16 cellular contexts compared by ENCODE assay signal in the genomic region with DNA sequence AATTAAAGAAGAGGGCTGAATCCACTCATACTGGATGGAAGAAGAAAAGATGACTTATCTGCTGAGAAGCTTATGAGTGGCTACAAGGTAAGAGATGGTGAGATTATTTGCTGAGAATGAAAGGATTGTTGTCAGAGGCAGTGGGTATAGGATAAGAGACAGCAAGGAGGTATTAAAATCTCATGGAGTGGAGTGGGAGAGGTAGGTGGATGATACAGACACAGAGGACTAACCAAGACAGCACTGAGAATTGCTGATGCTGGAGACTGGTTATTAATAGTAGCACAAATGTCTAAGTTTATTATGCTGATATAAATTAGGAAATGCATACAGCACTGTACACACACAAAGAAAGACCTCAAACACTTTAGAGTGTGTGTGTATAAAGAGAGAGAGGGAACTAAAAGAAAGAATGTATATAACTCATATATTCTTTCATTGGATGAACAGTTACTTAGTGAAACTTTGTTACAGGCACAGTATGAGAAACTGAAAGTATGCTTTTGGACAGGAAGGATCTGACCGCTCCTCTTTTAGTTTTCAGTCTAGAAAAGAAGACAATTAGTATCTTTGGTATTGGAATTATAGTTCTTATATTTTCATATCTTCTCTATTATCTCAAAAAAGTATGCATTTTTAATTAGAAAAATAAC.
A peak's percentile ranks its signal among the peaks of the same experiment; 100 is the strongest.
DNase-seq lines count a peak whose midpoint lies in the region; ATAC-seq lines count a peak whose summit lies in the region.
"Had no signal": no experiment of that assay in that cellular context is flagged by ENCODE, and none has a peak within 500 bp of the region (broad histone marks: within the 10 kb centered on the region; RNA-seq: fewer than 3 reads in every experiment).

No MANE protein-coding gene starts in this region.

- H3K27me3 ChIP-seq in effector memory CD4-positive, alpha-beta T cell (replicated peaks; ENCODE audit: control insufficient read depth, insufficient read depth, low read length, poor library complexity, severe bottlenecking), result no peaks in the 10 kb centered on the region
- H3K27me3 ChIP-seq: upper lobe of right lung had no signal

- no peaks in the 10 kb centered on the region for H3K4me1 ChIP-seq in effector memory CD4-positive, alpha-beta T cell (ENCODE audit: control insufficient read depth, insufficient read depth, low read length, poor library complexity, severe bottlenecking)
- H3K4me1 ChIP-seq: A549, upper lobe of right lung had no signal

- H3K36me3 Mint-ChIP-seq in stimulated activated effector memory CD8-positive, alpha-beta T cell treated with anti-CD3 and anti-CD28 coated beads, Interleukin-12 subunit alpha, Interleukin-12 subunit beta, amount 100 ng/mL, for 72 hours, result no peaks in the 10 kb centered on the region
- H3K36me3 Mint-ChIP-seq: immature natural killer cell had no signal

- no peaks in the 10 kb centered on the region for H3K4me1 Mint-ChIP-seq in stimulated activated effector memory CD8-positive, alpha-beta T cell treated with anti-CD3 and anti-CD28 coated beads, Interleukin-12 subunit alpha, Interleukin-12 subunit beta, amount 100 ng/mL, for 72 hours
- H3K4me1 Mint-ChIP-seq: immature natural killer cell; stimulated activated naive CD8-positive, alpha-beta T cell treated with anti-CD3 and anti-CD28 coated beads, Interleukin-15, amount 100 ng/mL, for 72 hours had no signal

- no peak overlapping the region for H3K27ac ChIP-seq in effector memory CD4-positive, alpha-beta T cell (ENCODE audit: insufficient read depth, low read length, poor library complexity, severe bottlenecking)
- H3K27ac ChIP-seq: A549, upper lobe of right lung had no signal

- H3K9me3 Mint-ChIP-seq in stimulated activated effector memory CD8-positive, alpha-beta T cell treated with anti-CD3 and anti-CD28 coated beads, Interleukin-12 subunit alpha, Interleukin-12 subunit beta, amount 100 ng/mL, for 72 hours, result peaks cover 12% of the 10 kb centered on the region

- H3K4me3 Mint-ChIP-seq in stimulated activated effector memory CD8-positive, alpha-beta T cell treated with anti-CD3 and anti-CD28 coated beads, Interleukin-12 subunit alpha, Interleukin-12 subunit beta, amount 100 ng/mL, for 72 hours, result no peak overlapping the region
- H3K4me3 Mint-ChIP-seq: immature natural killer cell; stimulated activated naive CD8-positive, alpha-beta T cell treated with anti-CD3 and anti-CD28 coated beads, Interleukin-15, amount 100 ng/mL, for 72 hours had no signal

- no peak overlapping the region for H3K27ac Mint-ChIP-seq in stimulated activated effector memory CD8-positive, alpha-beta T cell treated with anti-CD3 and anti-CD28 coated beads, Interleukin-12 subunit alpha, Interleukin-12 subunit beta, amount 100 ng/mL, for 72 hours
- H3K27ac Mint-ChIP-seq: immature natural killer cell; stimulated activated naive CD8-positive, alpha-beta T cell treated with anti-CD3 and anti-CD28 coated beads, Interleukin-15, amount 100 ng/mL, for 72 hours had no signal

- H3K36me3 ChIP-seq in effector memory CD4-positive, alpha-beta T cell (ENCODE audit: control insufficient read depth, insufficient read depth, low read length), result no peaks in the 10 kb centered on the region
- H3K36me3 ChIP-seq: upper lobe of right lung had no signal

- H3K4me3 ChIP-seq in effector memory CD4-positive, alpha-beta T cell (ENCODE audit: insufficient read depth, low read depth, low read length, poor library complexity, severe bottlenecking), result no peak overlapping the region
- H3K4me3 ChIP-seq: A549, upper lobe of right lung had no signal

- H3K9me3 ChIP-seq in effector memory CD4-positive, alpha-beta T cell (ENCODE audit: control insufficient read depth, low read length), result no peaks in the 10 kb centered on the region
- H3K9me3 ChIP-seq: A549, upper lobe of right lung had no signal

- DNase-seq in ACHN (peak; percentile 2), MV-4-11 (lab: John Stamatoyannopoulos, UW) (peak; percentile 2), CD1c-positive myeloid dendritic cell (ENCODE audit: extremely low spot score) (no peak)
- no peak for DNase-seq in stimulated activated effector memory CD8-positive, alpha-beta T cell treated with anti-CD3 and anti-CD28 coated beads, Interleukin-12 subunit alpha, Interleukin-12 subunit beta, amount 100 ng/mL, for 72 hours (ENCODE audit: low spot score in 2 of 2)
- DNase-seq in effector memory CD4-positive, alpha-beta T cell, result no peak
- no peak for DNase-seq in NK-92 treated with Interleukin-12 subunit alpha and Interleukin-12 subunit beta, amount 100 ng/mL, for 24 hours (lab: John Stamatoyannopoulos, UW)
- DNase-seq: aorta; EL; glutamatergic neuron; immature natural killer cell; stimulated activated CD4-positive, alpha-beta T cell treated with anti-CD3 and anti-CD28 coated beads, Interleukin-15, amount 100 ng/mL, for 24 hours; stimulated activated naive CD8-positive, alpha-beta T cell treated with anti-CD3 and anti-CD28 coated beads, Interleukin-15, amount 100 ng/mL, for 72 hours; upper lobe of right lung had no signal

- peak; percentile 96 for ATAC-seq in GM19351 (IDR thresholded peaks at IDR 0.05; ENCODE audit: unreplicated experiment)
- peak; percentile 81 for ATAC-seq in HG02884 (IDR thresholded peaks at IDR 0.05; ENCODE audit: unreplicated experiment)
- ATAC-seq in stimulated activated effector memory CD8-positive, alpha-beta T cell treated with anti-CD3 and anti-CD28 coated beads, Interleukin-12 subunit alpha, Interleukin-12 subunit beta, amount 100 ng/mL, for 72 hours, result no peak
- ATAC-seq: A549; stimulated activated naive CD8-positive, alpha-beta T cell treated with anti-CD3 and anti-CD28 coated beads, Interleukin-15, amount 100 ng/mL, for 72 hours; upper lobe of right lung had no signal

- in situ Hi-C loops in ACHN (cut with HindIII; ENCODE audit: low pct_ligation_motif_present, low pct_unique_long_range_greater_than_20kb, low sequenced_read_pairs), result no loop called here

Comparison
In these comparisons a context has a peak if more than half of its experiments do, and no peak if none do; other contexts are left out.
1. DNase-seq: peak in ACHN (single experiment) and MV-4-11 (single experiment); none in stimulated activated effector memory CD8-positive, alpha-beta T cell treated with anti-CD3 and anti-CD28 coated beads, Interleukin-12 subunit alpha, Interleukin-12 subunit beta, amount 100 ng/mL, for 72 hours (0 of 2), effector memory CD4-positive, alpha-beta T cell (0 of 3), CD1c-positive myeloid dendritic cell (single experiment) and NK-92 treated with Interleukin-12 subunit alpha and Interleukin-12 subunit beta, amount 100 ng/mL, for 24 hours (single experiment).